In genomic region chr2:46676198-46676597, GRCh38 we compare ENCODE assay signal across 28 cellular contexts.
"Had no signal": no experiment of that assay in that cellular context is flagged by ENCODE, and none has a peak within 500 bp of the region (broad histone marks: within the 10 kb centered on the region; RNA-seq: fewer than 3 reads in every experiment).

No MANE protein-coding gene starts in this region.

- H3K27ac ChIP-seq: colonic mucosa, epithelial cell of prostate, esophagus squamous epithelium, gastrocnemius medialis, heart right ventricle, left lung, lower lobe of right lung had no signal

- H3K4me3 ChIP-seq: colonic mucosa, esophagus squamous epithelium, gastrocnemius medialis, heart right ventricle, left lung, lower lobe of right lung, mucosa of descending colon had no signal

- H3K36me3 Mint-ChIP-seq: mesothelial cell of epicardium had no signal

- H3K9me3 Mint-ChIP-seq: effector memory CD8-positive, alpha-beta T cell had no signal

- DNase-seq: colonic mucosa; cortex of kidney; effector CD8-positive, alpha-beta T cell; effector memory CD8-positive, alpha-beta T cell; endodermal cell; erythroblast; esophagus squamous epithelium; foreskin fibroblast; foreskin melanocyte; gastrocnemius medialis; glutamatergic neuron; head of caudate nucleus; heart right ventricle; hippocampal formation; immature natural killer cell; islet precursor cell; left cardiac atrium; left lung; left ventricle myocardium superior; lower lobe of right lung; mesenchymal stem cell; mucosa of descending colon; naive B cell had no signal

- ATAC-seq: effector memory CD8-positive, alpha-beta T cell; esophagus mucosa; gastrocnemius medialis; heart right ventricle; left cardiac atrium; left lung; left ventricle myocardium superior; lower lobe of right lung; mucosa of descending colon had no signal

- H3K36me3 ChIP-seq: colonic mucosa, esophagus squamous epithelium, gastrocnemius medialis, heart right ventricle, left lung, lower lobe of right lung had no signal

- H3K4me3 Mint-ChIP-seq: dendritic cell treated with granulocyte-macrophage colony-stimulating factor and Interleukin-4, amounts not matched to agents 40 ng/mL and 50 ng/mL, for 4 days; effector memory CD8-positive, alpha-beta T cell; endodermal cell; immature natural killer cell; mesothelial cell of epicardium; naive B cell had no signal

- H3K4me1 Mint-ChIP-seq: endodermal cell, immature natural killer cell, mesothelial cell of epicardium had no signal

- H3K27ac Mint-ChIP-seq: dendritic cell treated with granulocyte-macrophage colony-stimulating factor and Interleukin-4, amounts not matched to agents 40 ng/mL and 50 ng/mL, for 4 days; effector memory CD8-positive, alpha-beta T cell; endodermal cell; immature natural killer cell; mesothelial cell of epicardium; naive B cell had no signal

- H3K9me3 ChIP-seq: colonic mucosa had no signal

- FAIRE-seq: endometrium had no signal

- H3K4me1 ChIP-seq: colonic mucosa, esophagus squamous epithelium, gastrocnemius medialis, heart right ventricle, left lung, lower lobe of right lung had no signal
